Comparison of ENCODE assay signal across 12 cellular contexts in genomic region chr18:79374408-79375171, GRCh38. TPM values are rescaled to one million over a fixed set of nuclear protein-coding genes. Genes with fewer than 3 reads are reported as not detected.
A peak's percentile ranks its signal among the peaks of the same experiment; 100 is the strongest.
DNase-seq lines count a peak whose midpoint lies in the region; ATAC-seq and TF ChIP-seq lines count a peak whose summit lies in the region.
"Had no signal": no experiment of that assay in that cellular context is flagged by ENCODE, and none has a peak within 500 bp of the region (broad histone marks: within the 10 kb centered on the region; RNA-seq: fewer than 3 reads in every experiment).

No MANE protein-coding gene starts in this region.

- no peak for TF ChIP-seq CTCF in GM12864 (IDR thresholded peaks at IDR 0.05; ENCODE audit: low read depth, low read length, missing control alignments)

- DNase-seq in GM12864 (ENCODE audit: low read depth) = peak; percentile 67
- no peak for DNase-seq in nucleus accumbens (lab: John Stamatoyannopoulos, UW)
- DNase-seq in C1 segment of cervical spinal cord (lab: John Stamatoyannopoulos, UW) = no peak
- no peak for DNase-seq in HK-2 (ENCODE audit: unreplicated experiment)
- no peak for DNase-seq in sciatic nerve (ENCODE audit: low spot score)
- DNase-seq: BE2C, left ventricle myocardium superior, NCI-H2107 had no signal

- ATAC-seq in GM19324 (IDR thresholded peaks at IDR 0.05; ENCODE audit: low FRiP score, unreplicated experiment) (peak; percentile 78), HG02763 (IDR thresholded peaks at IDR 0.05; ENCODE audit: unreplicated experiment) (peak; percentile 85), HG03565 (IDR thresholded peaks at IDR 0.05; ENCODE audit: unreplicated experiment) (peak; percentile 81), sciatic nerve (no peak)
- ATAC-seq: left ventricle myocardium superior had no signal

- no peak overlapping the region for H3K4me3 ChIP-seq in GM12864 (ENCODE audit: low read depth, low read length)
- H3K4me3 ChIP-seq: cardiac muscle cell had no signal

- intact Hi-C loops in sciatic nerve (cut with DNase I) = no loop called here

RNA-seq across cellular contexts. Expression of gene NFATC1, which starts 21.1 kb away (rescaled TPM):
- 80.3 TPM for total RNA-seq in sciatic nerve
